ENCODE assay signal across 1 cellular context in genomic region chr6:159945801-159946392, GRCh38.
TF ChIP-seq lines count a peak whose summit lies in the region.

No MANE protein-coding gene starts in this region.

TF ChIP-seq in H1, 55 proteins besides CTCF, POLR2A, EP300 and RAD21:
- TF ChIP-seq USF2 (IDR thresholded peaks at IDR 0.05; ENCODE audit: low read length) = no peak
- TF ChIP-seq ZNF274 (IDR thresholded peaks at IDR 0.05; ENCODE audit: borderline replicate concordance, extremely low read depth, low read length) = no peak
- TF ChIP-seq BACH1 (IDR thresholded peaks at IDR 0.05; ENCODE audit: low read length) = no peak
- TF ChIP-seq SP1 (IDR thresholded peaks at IDR 0.05; ENCODE audit: low read depth, low read length) = no peak
- no peak for TF ChIP-seq TBP (IDR thresholded peaks at IDR 0.05; ENCODE audit: low read depth, low read length)
- TF ChIP-seq RFX5 (IDR thresholded peaks at IDR 0.05; ENCODE audit: borderline replicate concordance, low read depth, low read length) = no peak
